1 cellular context compared by ENCODE assay signal in the genomic region with DNA sequence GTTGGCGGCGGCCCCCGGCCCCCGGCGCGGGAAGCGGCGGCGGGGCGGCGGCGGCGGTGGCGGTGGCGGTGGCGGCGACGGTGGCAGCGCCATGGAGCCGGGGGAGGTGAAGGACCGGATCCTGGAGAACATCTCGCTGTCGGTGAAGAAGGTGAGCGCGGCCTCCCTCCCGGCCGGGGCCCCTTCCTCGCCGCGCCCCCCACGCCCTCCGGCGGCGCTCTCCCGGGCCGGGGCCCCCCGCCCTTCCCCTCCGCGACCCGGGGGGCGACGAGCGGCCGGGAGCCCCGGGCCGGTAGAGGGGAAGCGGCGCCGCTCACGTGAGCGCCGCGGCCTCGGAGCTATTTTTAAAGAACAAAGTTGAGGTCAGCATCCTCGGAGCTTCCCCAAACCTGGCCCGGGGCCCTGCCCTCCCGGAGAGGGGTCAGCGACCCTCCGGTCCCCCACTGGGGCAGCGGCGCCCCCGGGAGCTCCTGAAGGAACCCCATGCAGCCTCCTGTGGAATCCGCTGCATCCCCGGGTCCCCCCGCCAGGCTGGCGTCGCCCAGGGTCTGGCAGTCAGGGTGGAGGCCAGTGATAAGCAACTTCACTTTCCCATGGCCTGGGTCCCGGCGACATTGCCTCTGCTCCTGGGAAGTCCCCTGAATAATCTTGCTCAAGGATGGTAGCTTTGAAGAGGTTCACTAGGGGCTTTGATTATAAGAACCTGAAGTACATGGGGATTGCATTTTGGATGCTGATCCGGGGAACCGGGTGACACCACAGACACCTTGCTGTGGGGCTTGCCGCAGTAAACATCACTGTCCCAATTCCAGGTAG.
TF ChIP-seq lines count a peak whose summit lies in the region.

No MANE protein-coding gene starts in this region.

TF ChIP-seq in endothelial cell of umbilical vein, 7 proteins besides CTCF, POLR2A, EP300 and RAD21:
- TF ChIP-seq JUN (IDR thresholded peaks at IDR 0.05; ENCODE audit: borderline replicate concordance, insufficient read depth, insufficient read length, low read depth) (no peak), EZH2 (IDR thresholded peaks at IDR 0.05; ENCODE audit: borderline replicate concordance, low read depth, low read length, severe bottlenecking) (no peak), GATA2 (IDR thresholded peaks at IDR 0.05; ENCODE audit: insufficient read depth, insufficient read length, low read depth, low read length) (no peak), MYC (IDR thresholded peaks at IDR 0.05; ENCODE audit: low read depth, low read length) (no peak), FOS (IDR thresholded peaks at IDR 0.05; ENCODE audit: borderline replicate concordance, insufficient read depth, low read length) (no peak), POLR2AphosphoS5 (IDR thresholded peaks at IDR 0.05; ENCODE audit: insufficient read depth, low read depth, low read length) (no peak)
- TF ChIP-seq, protein P1, sequence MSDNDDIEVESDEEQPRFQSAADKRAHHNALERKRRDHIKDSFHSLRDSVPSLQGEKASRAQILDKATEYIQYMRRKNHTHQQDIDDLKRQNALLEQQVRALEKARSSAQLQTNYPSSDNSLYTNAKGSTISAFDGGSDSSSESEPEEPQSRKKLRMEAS (IDR thresholded peaks at IDR 0.05; ENCODE audit: insufficient read depth, insufficient read length) = no peak
